ENCODE assay signal across 10 cellular contexts in the genomic region with DNA sequence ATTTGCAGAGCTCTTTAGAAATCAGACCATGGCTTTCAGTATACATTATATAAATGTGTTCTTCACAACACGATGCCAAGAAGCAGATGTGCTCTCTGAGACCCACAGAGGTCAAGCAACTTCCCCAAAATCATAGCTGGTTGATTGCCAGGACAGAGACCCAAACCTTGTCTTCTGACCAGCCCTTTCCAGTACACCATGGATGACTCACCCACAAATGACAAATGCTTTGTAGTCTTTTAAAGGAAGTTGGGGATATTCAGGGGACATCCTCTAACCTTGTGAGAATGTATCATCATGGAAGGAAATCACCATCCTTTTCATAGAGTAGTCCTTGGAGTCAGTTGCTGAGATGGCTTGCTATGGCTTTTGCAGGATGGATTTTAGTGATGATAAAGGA. TPM values are rescaled to one million over a fixed set of nuclear protein-coding genes. Genes with fewer than 3 reads are reported as not detected.
DNase-seq lines count a peak whose midpoint lies in the region; ATAC-seq and TF ChIP-seq lines count a peak whose summit lies in the region.
"Had no signal": no experiment of that assay in that cellular context is flagged by ENCODE, and none has a peak within 500 bp of the region (broad histone marks: within the 10 kb centered on the region; RNA-seq: fewer than 3 reads in every experiment).

No MANE protein-coding gene starts in this region.

- CTCF ChIA-PET in A673 (lab: Charles Lee) = no interaction called here

- H3K9ac ChIP-seq in HUES64 (ENCODE audit: low read depth, low read length) = peak overlapping the region; percentile 33; the same call in 1 of the 2 replicates
- H3K9ac ChIP-seq: BLaER1 had no signal

- BruUV-seq in A673 (replicated peaks; lab: Mats Ljungman, UMichigan) = no TSS peak

- no peak for ATAC-seq in GM19395 (IDR thresholded peaks at IDR 0.05; ENCODE audit: unreplicated experiment)

- H3K9me3 ChIP-seq in A673 (ENCODE audit: low read depth, low read length, poor library complexity, severe bottlenecking) (no peaks in the 10 kb centered on the region), HUES64 (ENCODE audit: insufficient read depth, low read depth, low read length) (no peaks in the 10 kb centered on the region)
- H3K9me3 ChIP-seq: BLaER1 had no signal

- DNase-seq in A673 (ENCODE audit: low spot score) (peak; percentile 8), cardiac fibroblast (ENCODE audit: low read depth in 2 of 2) (peak; percentile 41 to 88), lung microvascular endothelial cell (ENCODE audit: low read depth in 2 of 2) (peak; percentile 33 to 79), mucosa of gallbladder (ENCODE audit: low spot score) (no peak), NOMO-1 treated with DMSO at 0.1 percent for 48 hours (lab: John Stamatoyannopoulos, UW; ENCODE audit: unreplicated experiment) (no peak), SIG-M5 treated with dmso at 0.1 percent for 504 hours (lab: John Stamatoyannopoulos, UW; ENCODE audit: unreplicated experiment) (no peak)
- DNase-seq: dorsolateral prefrontal cortex had no signal

- H3K36me3 ChIP-seq in A673 (ENCODE audit: insufficient read depth, low read length, poor library complexity, severe bottlenecking) (no peaks in the 10 kb centered on the region), HUES64 (ENCODE audit: insufficient read depth, low read length) (peaks cover 7% of the 10 kb centered on the region; the same call in 1 of the 2 replicates)
- H3K36me3 ChIP-seq: BLaER1 had no signal

- TF ChIP-seq CTCF in A673 (conservative IDR thresholded peaks at IDR 0.05; ENCODE audit: low read depth, low read length) (no peak), cardiac fibroblast (IDR thresholded peaks at IDR 0.05; ENCODE audit: low read depth, low read length) (no peak)

- intact Hi-C loops in A673 (cut with micrococcal nuclease; ENCODE audit: unreplicated experiment) = no loop called here

- H3K27me3 ChIP-seq in A673 (replicated peaks; ENCODE audit: insufficient read depth, low read depth, low read length, poor library complexity) (no peaks in the 10 kb centered on the region), HUES64 (ENCODE audit: insufficient read depth, low read length) (no peaks in the 10 kb centered on the region)
- H3K27me3 ChIP-seq: BLaER1, dorsolateral prefrontal cortex had no signal

- H3K4me1 ChIP-seq in A673 (ENCODE audit: insufficient read depth, low read length, poor library complexity, severe bottlenecking) (peaks cover 3% of the 10 kb centered on the region), HUES64 (ENCODE audit: insufficient read depth, low read length) (peaks cover 81% of the 10 kb centered on the region)
- H3K4me1 ChIP-seq: BLaER1 had no signal

- H3K27ac ChIP-seq in A673 (ENCODE audit: low read depth, low read length, poor library complexity, severe bottlenecking) = no peak overlapping the region
- H3K27ac ChIP-seq in HUES64 (ENCODE audit: low read depth, low read length) = peak overlapping the region; percentile 90
- H3K27ac ChIP-seq: BLaER1, dorsolateral prefrontal cortex had no signal

- H3K4me3 ChIP-seq in A673 (ENCODE audit: low read depth, low read length, poor library complexity, severe bottlenecking) = no peak overlapping the region
- peak overlapping the region; percentile 8; the same call in 1 of the 2 replicates for H3K4me3 ChIP-seq in HUES64 (ENCODE audit: low read length)
- H3K4me3 ChIP-seq in cardiac fibroblast (replicated peaks in 1 of 2; ENCODE audit: low read depth in 2 of 2, low read length in 2 of 2) = no peak overlapping the region
- H3K4me3 ChIP-seq: BLaER1, dorsolateral prefrontal cortex had no signal

- WGBS in HUES64 = 65% methylated on average over 1 of the region's 1 CpG

- POLR2A ChIA-PET in A673 (lab: Charles Lee; ENCODE audit: low non-redundant PET) = no interaction called here

RNA-seq across cellular contexts. Expression of a gene that starts 30.1 kb away (rescaled TPM):
- total RNA-seq in A673 (2021) (38.4 and 40.5 TPM in 2 replicates), lung microvascular endothelial cell (4.2 and 4.6 TPM in 2 replicates), mucosa of gallbladder (37.1 TPM)
- 36.0 TPM for polyA plus RNA-seq in HUES64 (2013, experiment 1 of 2)
- polyA plus RNA-seq in HUES64 (2013, experiment 2 of 2) = 35.5 TPM

Comparison
In these comparisons a context has a peak if more than half of its experiments do, and no peak if none do; other contexts are left out.
1. DNase-seq: peak in A673 (single experiment), cardiac fibroblast (2 of 2) and lung microvascular endothelial cell (2 of 2); none in mucosa of gallbladder (single experiment), NOMO-1 treated with DMSO at 0.1 percent for 48 hours (single experiment) and SIG-M5 treated with dmso at 0.1 percent for 504 hours (single experiment).